Comparison of ENCODE assay signal across 8 cellular contexts in the genomic region with DNA sequence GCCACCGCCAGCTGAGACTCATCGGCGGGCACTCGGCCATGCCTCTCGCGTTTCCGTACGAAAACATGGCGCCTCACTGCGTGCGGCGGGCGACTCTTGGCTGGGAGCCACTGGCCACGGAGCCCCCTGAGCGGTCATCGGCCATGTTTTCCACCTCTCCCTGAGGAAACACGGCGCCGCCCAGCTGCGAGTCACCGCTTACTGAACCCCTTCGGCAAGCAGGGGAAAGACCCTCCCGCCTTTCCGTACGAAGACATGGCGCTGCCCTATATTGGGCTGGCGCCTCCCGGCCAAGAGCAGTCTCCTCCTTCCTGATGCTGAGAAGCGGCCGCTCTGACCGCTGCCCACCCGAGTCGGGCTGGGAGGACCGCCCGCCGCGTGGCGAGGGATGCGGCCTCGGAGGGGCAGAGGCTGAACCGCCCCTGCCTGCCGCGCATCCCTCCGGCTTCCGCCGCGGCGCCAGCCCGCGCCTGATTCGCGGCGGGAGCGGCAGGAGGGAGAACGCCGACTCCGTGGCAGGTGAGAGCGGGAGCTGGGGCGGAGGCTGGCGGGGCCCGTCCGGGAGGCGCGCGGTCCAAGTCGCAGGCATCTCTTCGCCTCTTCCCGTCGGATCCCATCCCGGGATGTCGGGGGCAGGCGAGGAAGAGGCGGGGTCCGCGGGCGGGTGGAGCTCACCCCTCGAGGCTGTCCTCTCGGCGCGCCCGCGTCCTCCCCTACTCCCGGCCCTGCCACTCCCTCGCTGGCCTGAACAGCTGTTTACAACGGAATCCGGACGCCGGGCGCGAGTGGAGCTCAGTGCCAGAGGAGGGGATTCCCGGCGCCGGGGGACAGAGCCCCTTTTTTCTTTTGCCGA. TPM values are rescaled to one million over a fixed set of nuclear protein-coding genes. Genes with fewer than 3 reads are reported as not detected.
DNase-seq lines count a peak whose midpoint lies in the region; ATAC-seq, FAIRE-seq and TF ChIP-seq lines count a peak whose summit lies in the region.

A gene with protein sequence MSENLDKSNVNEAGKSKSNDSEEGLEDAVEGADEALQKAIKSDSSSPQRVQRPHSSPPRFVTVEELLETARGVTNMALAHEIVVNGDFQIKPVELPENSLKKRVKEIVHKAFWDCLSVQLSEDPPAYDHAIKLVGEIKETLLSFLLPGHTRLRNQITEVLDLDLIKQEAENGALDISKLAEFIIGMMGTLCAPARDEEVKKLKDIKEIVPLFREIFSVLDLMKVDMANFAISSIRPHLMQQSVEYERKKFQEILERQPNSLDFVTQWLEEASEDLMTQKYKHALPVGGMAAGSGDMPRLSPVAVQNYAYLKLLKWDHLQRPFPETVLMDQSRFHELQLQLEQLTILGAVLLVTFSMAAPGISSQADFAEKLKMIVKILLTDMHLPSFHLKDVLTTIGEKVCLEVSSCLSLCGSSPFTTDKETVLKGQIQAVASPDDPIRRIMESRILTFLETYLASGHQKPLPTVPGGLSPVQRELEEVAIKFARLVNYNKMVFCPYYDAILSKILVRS (plus strand): TSS at position 299 of the 853 bp plus-strand sequence. CDS start 4,202 bp downstream, outside the sequence.

- H3K4me3 ChIP-seq in AG04449 (ENCODE audit: low read depth, low read length) (peak within 1 kb of the TSS; percentile 78), WERI-Rb-1 (ENCODE audit: low read depth, low read length) (peak within 1 kb of the TSS; percentile 89), bronchial epithelial cell (ENCODE audit: low read depth, low read length) (peak within 1 kb of the TSS; percentile 95), small intestine (ENCODE audit: low read depth in 1 of 2, low read length in 2 of 2) (peak within 1 kb of the TSS; percentile 72 to 89)

- DNase-seq in AG04449 (ENCODE audit: low read depth, low spot score) = peak; percentile 52
- DNase-seq in NCI-H2171 (lab: John Stamatoyannopoulos, UW) = peak; percentile 99
- peak; percentile 94 for DNase-seq in WERI-Rb-1
- DNase-seq in bronchial epithelial cell (ENCODE audit: low read depth) = peak; percentile 77
- peak; percentile 93 for DNase-seq in iPS-NIHi11 (ENCODE audit: low spot score)
- DNase-seq in small intestine = peak; percentile 79

- WGBS in small intestine, 3 donors = 0% methylated on average over 74 to 94 of the region's 94 CpGs

- no peak for TF ChIP-seq CTCF in AG04449 (IDR thresholded peaks at IDR 0.05; ENCODE audit: insufficient read depth, low read length, missing control alignments)
- no peak for TF ChIP-seq CTCF in WERI-Rb-1 (IDR thresholded peaks at IDR 0.05; ENCODE audit: low read depth, low read length)
- TF ChIP-seq CTCF in bronchial epithelial cell (IDR thresholded peaks at IDR 0.05; ENCODE audit: insufficient read depth, low read length, severe bottlenecking) = no peak

- H3K27ac ChIP-seq in WERI-Rb-1 (peak within 1 kb of the TSS; percentile 92), small intestine (ENCODE audit: low read depth in 1 of 2, low read length in 1 of 2) (peak within 1 kb of the TSS; percentile 95 to 96)

- peaks cover 4 to 5% of the 10 kb centered on the region in 2 donors for H3K4me1 ChIP-seq in small intestine (ENCODE audit: control insufficient read depth in 2 of 2, insufficient read depth in 1 of 2, low read depth in 1 of 2, low read length in 1 of 2)

- POLR2A ChIA-PET in AG04449 (lab: Yijun Ruan, JAX) = interaction anchor here (0.6 to 2.1 kb wide), 9 partner anchors 16 to 1065 kb away, joined by 3 to 13 read pairs (median 3); a partner anchor contains a TSS

- no peaks in the 10 kb centered on the region for H3K9me3 ChIP-seq in WERI-Rb-1 (ENCODE audit: severe bottlenecking)
- no peaks in the 10 kb centered on the region for H3K9me3 ChIP-seq in small intestine (ENCODE audit: control insufficient read depth, low read depth)

- H3K36me3 ChIP-seq in WERI-Rb-1 = peaks cover 15% of the 10 kb centered on the region
- no peaks in the 10 kb centered on the region for H3K36me3 ChIP-seq in bronchial epithelial cell (ENCODE audit: control insufficient read depth, insufficient read depth, low read length)
- peaks cover 0 to 4% of the 10 kb centered on the region in 2 donors for H3K36me3 ChIP-seq in small intestine (ENCODE audit: control insufficient read depth in 2 of 2, insufficient read depth in 2 of 2, low read length in 2 of 2)

- H3K27me3 ChIP-seq in WERI-Rb-1 (ENCODE audit: insufficient read depth, low read depth, severe bottlenecking) (no peaks in the 10 kb centered on the region), bronchial epithelial cell (ENCODE audit: control insufficient read depth, insufficient read depth, low read length) (no peaks in the 10 kb centered on the region), small intestine (ENCODE audit: control insufficient read depth in 2 of 2, insufficient read depth in 2 of 2, low read length in 2 of 2) (no peaks in the 10 kb centered on the region)

- CTCF ChIA-PET in AG04449 (lab: Yijun Ruan, JAX) = interaction anchor here (0.7 to 2.2 kb wide), 5 partner anchors 10 to 80 kb away, joined by 3 to 5 read pairs (median 4); no protein-coding TSS in a partner anchor

- FAIRE-seq in bronchial epithelial cell (lab: Jason Lieb, UNC) (no peak), small intestine (lab: Jason Lieb, UNC) (no peak)

- ATAC-seq in GM18868 (IDR thresholded peaks at IDR 0.05; ENCODE audit: unreplicated experiment) = peak; percentile 79
- peak; percentile 82 for ATAC-seq in HG03097 (IDR thresholded peaks at IDR 0.05; ENCODE audit: low FRiP score, unreplicated experiment)

RNA-seq across cellular contexts. Expression of the gene that starts here (rescaled TPM):
- total RNA-seq in bronchial epithelial cell = 8.7 and 11.4 TPM in 2 replicates
- 10 to 100 TPM in 2 of 3 donors, 1 to 10 TPM in 1; 5.4 to 13.9 (median 11.9) TPM for polyA plus RNA-seq in small intestine

Comparison
In these comparisons a context has a peak if more than half of its experiments do, and no peak if none do; other contexts are left out.
1. Peak in every context shown above with its lines: DNase-seq, ATAC-seq, H3K4me3 ChIP-seq and H3K27ac ChIP-seq.